ENCODE assay signal across 1 cellular context in the genomic region with DNA sequence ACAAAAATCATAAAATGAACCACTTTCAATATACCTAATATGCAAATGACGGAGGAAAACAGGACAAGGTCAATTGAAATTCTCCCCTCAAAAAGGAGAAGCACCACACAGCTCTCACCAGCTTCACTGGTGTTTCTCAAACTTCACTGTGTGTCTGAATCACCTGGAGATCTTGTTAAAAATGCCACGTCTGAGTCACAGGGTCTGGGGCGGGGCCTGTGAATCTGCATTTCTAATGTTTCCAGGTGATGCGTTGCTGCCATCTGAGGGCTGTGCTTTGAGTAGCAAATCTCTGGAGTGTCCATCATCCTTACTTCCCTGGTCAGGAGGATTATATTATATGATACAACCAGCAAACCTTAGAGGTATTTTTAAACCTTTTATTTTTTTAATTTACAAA.
TF ChIP-seq lines count a peak whose summit lies in the region.

No MANE protein-coding gene starts in this region.

TF ChIP-seq in IMR-90, 13 proteins besides CTCF, POLR2A, EP300 and RAD21:
- TF ChIP-seq, protein P1, sequence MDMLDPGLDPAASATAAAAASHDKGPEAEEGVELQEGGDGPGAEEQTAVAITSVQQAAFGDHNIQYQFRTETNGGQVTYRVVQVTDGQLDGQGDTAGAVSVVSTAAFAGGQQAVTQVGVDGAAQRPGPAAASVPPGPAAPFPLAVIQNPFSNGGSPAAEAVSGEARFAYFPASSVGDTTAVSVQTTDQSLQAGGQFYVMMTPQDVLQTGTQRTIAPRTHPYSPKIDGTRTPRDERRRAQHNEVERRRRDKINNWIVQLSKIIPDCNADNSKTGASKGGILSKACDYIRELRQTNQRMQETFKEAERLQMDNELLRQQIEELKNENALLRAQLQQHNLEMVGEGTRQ (IDR thresholded peaks at IDR 0.05; ENCODE audit: low read depth, low read length): no peak
- TF ChIP-seq MAFK (IDR thresholded peaks at IDR 0.05; ENCODE audit: low read depth, low read length) (no peak), CHD1 (IDR thresholded peaks at IDR 0.05; ENCODE audit: low read depth, low read length) (no peak), NFE2L2 (IDR thresholded peaks at IDR 0.05; ENCODE audit: low read depth, low read length) (no peak)
TF ChIP-seq in IMR-90: peak in this region for 0.
